9 cellular contexts compared by ENCODE assay signal in the genomic region with DNA sequence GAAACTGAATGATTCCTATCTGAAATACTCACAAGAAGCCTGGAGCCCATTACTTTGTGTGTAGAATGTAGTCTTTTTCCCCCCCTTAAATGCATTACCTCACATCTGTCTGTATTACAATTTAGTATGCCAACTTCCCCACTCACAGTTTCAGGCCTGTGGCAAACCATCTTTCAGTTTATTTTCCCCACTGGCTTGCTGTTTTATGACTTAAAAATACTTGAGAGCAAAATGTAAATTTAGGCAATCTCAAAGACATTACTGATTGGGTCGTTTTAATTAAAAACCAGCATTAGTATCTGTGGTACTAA. TPM values are rescaled to one million over a fixed set of nuclear protein-coding genes. Genes with fewer than 3 reads are reported as not detected.
DNase-seq lines count a peak whose midpoint lies in the region; ATAC-seq and TF ChIP-seq lines count a peak whose summit lies in the region.
"Had no signal": no experiment of that assay in that cellular context is flagged by ENCODE, and none has a peak within 500 bp of the region (broad histone marks: within the 10 kb centered on the region; RNA-seq: fewer than 3 reads in every experiment).

No MANE protein-coding gene starts in this region.

- peaks cover 1% of the 10 kb centered on the region for H3K36me3 Mint-ChIP-seq in activated CD4-positive, alpha-beta memory T cell treated with anti-CD3 and anti-CD28 coated beads for 36 hours
- H3K36me3 Mint-ChIP-seq in mesothelial cell of epicardium: peaks cover 9% of the 10 kb centered on the region

- peak overlapping the region; percentile 69 for H3K4me2 ChIP-seq in HCT116 (ENCODE audit: low read length)

- no peak overlapping the region for H2AFZ ChIP-seq in HCT116 (ENCODE audit: low read depth, low read length, poor library complexity, severe bottlenecking)

- peaks cover 99% of the 10 kb centered on the region for H3K79me2 ChIP-seq in HCT116 (ENCODE audit: insufficient read depth, low read length)

- POLR2A ChIA-PET in HCT116 (lab: Charles Lee): no interaction called here
- POLR2A ChIA-PET in activated CD4-positive, alpha-beta memory T cell treated with anti-CD3 and anti-CD28 coated beads for 36 hours (lab: Charles Lee): interaction anchor here (0.8 to 4.1 kb wide), 7 partner anchors 9 to 84 kb away, joined by 3 to 39 read pairs (median 3); a partner anchor contains a TSS

- no peaks in the 10 kb centered on the region for H3K27me3 ChIP-seq in BE2C
- H3K27me3 ChIP-seq in HCT116 (ENCODE audit: insufficient read depth, low read length): no peaks in the 10 kb centered on the region
- H3K27me3 ChIP-seq in prostate gland (replicated peaks; ENCODE audit: insufficient read depth): no peaks in the 10 kb centered on the region

- TF ChIP-seq RAD21 in HCT116 (IDR thresholded peaks at IDR 0.05; ENCODE audit: low read depth): no peak

- CTCF ChIA-PET in HCT116 (lab: Charles Lee): no interaction called here
- CTCF ChIA-PET in activated CD4-positive, alpha-beta memory T cell treated with anti-CD3 and anti-CD28 coated beads for 36 hours (lab: Charles Lee): interaction anchor here (1.0 to 1.8 kb wide), 2 partner anchors 28 to 53 kb away, joined by 3 to 7 read pairs; no protein-coding TSS in a partner anchor

- H3K36me3 ChIP-seq in BE2C (no peaks in the 10 kb centered on the region), HCT116 (ENCODE audit: control insufficient read depth in 1 of 2, insufficient read depth in 2 of 2, low read length in 2 of 2) (no peaks in the 10 kb centered on the region), prostate gland (no peaks in the 10 kb centered on the region)

- H3K27ac Mint-ChIP-seq in activated CD4-positive, alpha-beta memory T cell treated with anti-CD3 and anti-CD28 coated beads for 36 hours: peak overlapping the region; percentile 99
- peak overlapping the region; percentile 62 for H3K27ac Mint-ChIP-seq in mesothelial cell of epicardium

- H3K4me3 ChIP-seq in BE2C (ENCODE audit: low read depth, low read length): peak overlapping the region; percentile 36
- 0 out of 4 replicates have a peak overlapping the region, but pooled peaks of 1 of the 2 experiments have one; percentile 7 for H3K4me3 ChIP-seq in HCT116 (replicated peaks in 1 of 2; ENCODE audit: low read depth in 1 of 2, low read length in 2 of 2)
- no peak overlapping the region for H3K4me3 ChIP-seq in prostate gland

- no peak for TF ChIP-seq POLR2A in HCT116 (IDR thresholded peaks at IDR 0.05; ENCODE audit: borderline replicate concordance, extremely low read depth, insufficient read depth, insufficient read length)
- no peak for TF ChIP-seq POLR2A in prostate gland (IDR thresholded peaks at IDR 0.05)

- intact Hi-C loops in HCT116 (cut with micrococcal nuclease) (no loop called here), prostate gland (cut with DNase I) (no loop called here)
- intact Hi-C loops in activated CD4-positive, alpha-beta memory T cell treated with anti-CD3 and anti-CD28 coated beads for 36 hours (cut with micrococcal nuclease): loop anchor here (1.0 to 10.0 kb wide), 7 partner anchors 9 to 439 kb away; a partner anchor contains a TSS

- H3K4me3 Mint-ChIP-seq in activated CD4-positive, alpha-beta memory T cell treated with anti-CD3 and anti-CD28 coated beads for 36 hours: peak overlapping the region; percentile 66
- no peak overlapping the region for H3K4me3 Mint-ChIP-seq in mesothelial cell of epicardium

- no peaks in the 10 kb centered on the region for H3K9me3 Mint-ChIP-seq in activated CD4-positive, alpha-beta memory T cell treated with anti-CD3 and anti-CD28 coated beads for 36 hours
- H3K9me3 Mint-ChIP-seq in mesothelial cell of epicardium: peaks cover 9% of the 10 kb centered on the region

- H3K4me1 ChIP-seq in BE2C: peaks cover 29% of the 10 kb centered on the region
- H3K4me1 ChIP-seq in HCT116 (ENCODE audit: control insufficient read depth in 1 of 2, insufficient read depth in 2 of 2, low read length in 2 of 2): peaks cover 50 to 73% of the 10 kb centered on the region in 2 experiments
- H3K4me1 ChIP-seq in prostate gland (replicated peaks): no peaks in the 10 kb centered on the region

- DNase-seq in BE2C: no peak
- DNase-seq in HCT116 (ENCODE audit: low read depth, low spot score): no peak
- DNase-seq in activated CD4-positive, alpha-beta memory T cell treated with anti-CD3 and anti-CD28 coated beads for 36 hours: no peak
- DNase-seq in mesothelial cell of epicardium (ENCODE audit: low spot score in 2 of 2, unreplicated experiment in 2 of 2): no peak
- no peak for DNase-seq in dermis blood vessel endothelial cell
- DNase-seq in mucosa of gallbladder (ENCODE audit: low spot score): no peak
- no peak for DNase-seq in prostate gland (ENCODE audit: low spot score)
- DNase-seq: NCI-H526 treated with DMSO at 0.1 percent for 48 hours had no signal

- H4K20me1 ChIP-seq in HCT116 (ENCODE audit: insufficient read depth): peaks cover 36% of the 10 kb centered on the region; the same call in 1 of the 2 replicates

- H3K9me3 ChIP-seq in BE2C: no peaks in the 10 kb centered on the region
- H3K9me3 ChIP-seq in HCT116 (ENCODE audit: control insufficient read depth in 1 of 2, insufficient read depth in 1 of 2, low read depth in 1 of 2, low read length in 2 of 2): no peaks in the 10 kb centered on the region
- H3K9me3 ChIP-seq in prostate gland: no peaks in the 10 kb centered on the region

- 11% methylated on average over 1 of the region's 1 CpG for WGBS in prostate gland

- H3K9me2 ChIP-seq in HCT116 (ENCODE audit: insufficient read depth): no peaks in the 10 kb centered on the region

- peak overlapping the region; percentile 34 for H3K9ac ChIP-seq in HCT116 (ENCODE audit: low read length)

- ATAC-seq in HCT116: no peak
- ATAC-seq in GM19324 (IDR thresholded peaks at IDR 0.05; ENCODE audit: low FRiP score, unreplicated experiment): no peak

- H3K27ac ChIP-seq in HCT116 (ENCODE audit: low read depth, low read length) (peak overlapping the region; percentile 19; the same call in 1 of the 2 replicates), prostate gland (no peak overlapping the region)

- no peak for TF ChIP-seq CTCF in BE2C (IDR thresholded peaks at IDR 0.05; ENCODE audit: low read depth, low read length)
- no peak for TF ChIP-seq CTCF in HCT116 (IDR thresholded peaks at IDR 0.05 in 2 of 3, conservative IDR thresholded peaks at IDR 0.05 in 1 of 3; ENCODE audit: borderline replicate concordance in 1 of 3, insufficient read depth in 1 of 3, low read depth in 2 of 3, low read length in 2 of 3)
- TF ChIP-seq CTCF in mesothelial cell of epicardium (IDR thresholded peaks at IDR 0.05; ENCODE audit: unreplicated experiment): no peak
- TF ChIP-seq CTCF in prostate gland (IDR thresholded peaks at IDR 0.05): no peak

- peaks cover 89% of the 10 kb centered on the region for H3K4me1 Mint-ChIP-seq in activated CD4-positive, alpha-beta memory T cell treated with anti-CD3 and anti-CD28 coated beads for 36 hours (ENCODE audit: low read depth)
- peaks cover 32% of the 10 kb centered on the region for H3K4me1 Mint-ChIP-seq in mesothelial cell of epicardium

- no TSS peak for BruUV-seq in HCT116 (replicated peaks; lab: Mats Ljungman, UMichigan)

- no peaks in the 10 kb centered on the region for H3K27me3 Mint-ChIP-seq in activated CD4-positive, alpha-beta memory T cell treated with anti-CD3 and anti-CD28 coated beads for 36 hours
- no peaks in the 10 kb centered on the region for H3K27me3 Mint-ChIP-seq in mesothelial cell of epicardium (ENCODE audit: low read depth)

- RAD21 ChIA-PET in HCT116 (lab: Charles Lee; ENCODE audit: low non-redundant PET in 1 of 2, low total read pairs in 2 of 2, uncharacterized antibody in 2 of 2, unreplicated experiment in 2 of 2): no interaction called here

TF ChIP-seq in HCT116, 20 proteins besides CTCF, POLR2A, EP300 and RAD21:
- TF ChIP-seq, protein P1, sequence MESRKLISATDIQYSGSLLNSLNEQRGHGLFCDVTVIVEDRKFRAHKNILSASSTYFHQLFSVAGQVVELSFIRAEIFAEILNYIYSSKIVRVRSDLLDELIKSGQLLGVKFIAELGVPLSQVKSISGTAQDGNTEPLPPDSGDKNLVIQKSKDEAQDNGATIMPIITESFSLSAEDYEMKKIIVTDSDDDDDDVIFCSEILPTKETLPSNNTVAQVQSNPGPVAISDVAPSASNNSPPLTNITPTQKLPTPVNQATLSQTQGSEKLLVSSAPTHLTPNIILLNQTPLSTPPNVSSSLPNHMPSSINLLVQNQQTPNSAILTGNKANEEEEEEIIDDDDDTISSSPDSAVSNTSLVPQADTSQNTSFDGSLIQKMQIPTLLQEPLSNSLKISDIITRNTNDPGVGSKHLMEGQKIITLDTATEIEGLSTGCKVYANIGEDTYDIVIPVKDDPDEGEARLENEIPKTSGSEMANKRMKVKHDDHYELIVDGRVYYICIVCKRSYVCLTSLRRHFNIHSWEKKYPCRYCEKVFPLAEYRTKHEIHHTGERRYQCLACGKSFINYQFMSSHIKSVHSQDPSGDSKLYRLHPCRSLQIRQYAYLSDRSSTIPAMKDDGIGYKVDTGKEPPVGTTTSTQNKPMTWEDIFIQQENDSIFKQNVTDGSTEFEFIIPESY (IDR thresholded peaks at IDR 0.05; ENCODE audit: extremely low read depth, insufficient replicate concordance, low read length): no peak
- TF ChIP-seq EZH2phosphoT487 (IDR thresholded peaks at IDR 0.05; ENCODE audit: borderline replicate concordance): no peak
TF ChIP-seq in HCT116: peak in this region for 0.

RNA-seq across cellular contexts. Expression of a gene that starts 30.4 kb away (rescaled TPM):
- polyA plus RNA-seq in BE2C (2012; ENCODE audit: insufficient read depth, insufficient read length, low read depth): 21.6 TPM
- 41.9 TPM for total RNA-seq in HCT116 (2021; ENCODE audit: unreplicated experiment)
- 19.1 and 20.2 TPM in 2 replicates for polyA plus RNA-seq in HCT116 (2012)
- 100 to 1,000 TPM; 107 to 108 TPM for total RNA-seq in activated CD4-positive, alpha-beta memory T cell treated with anti-CD3 and anti-CD28 coated beads for 36 hours
- total RNA-seq in mesothelial cell of epicardium: 33.6 to 37.6 TPM (median 34.9 TPM) in 3 replicates
- total RNA-seq in dermis blood vessel endothelial cell: 40.1 and 44.2 TPM in 2 replicates
- 55.2 TPM for total RNA-seq in mucosa of gallbladder
- total RNA-seq in prostate gland: 10 to 100 TPM; 13.2 to 17.4 TPM
